Comparison of ENCODE assay signal across 25 cellular contexts in genomic region chr2:234096164-234096563, GRCh38. TPM values are rescaled to one million over a fixed set of nuclear protein-coding genes. Genes with fewer than 3 reads are reported as not detected.
A peak's percentile ranks its signal among the peaks of the same experiment; 100 is the strongest.
DNase-seq lines count a peak whose midpoint lies in the region; ATAC-seq, FAIRE-seq and TF ChIP-seq lines count a peak whose summit lies in the region.
"Had no signal": no experiment of that assay in that cellular context is flagged by ENCODE, and none has a peak within 500 bp of the region (broad histone marks: within the 10 kb centered on the region; RNA-seq: fewer than 3 reads in every experiment).

No MANE protein-coding gene starts in this region.

- no peak for FAIRE-seq in HepG2 (lab: Jason Lieb, UNC)
- FAIRE-seq: A549, GM12891, H54 had no signal

- H3K4me1 Mint-ChIP-seq in activated CD4-positive, alpha-beta T cell treated with anti-CD3 and anti-CD28 coated beads, Interleukin-2, amount 10 ng/mL, durations not matched to agents 7 days and 5 days: peaks cover 24% of the 10 kb centered on the region

- TF ChIP-seq RAD21 in HepG2 (CRISPR knock-in tag; IDR thresholded peaks at IDR 0.05): no peak

- no peak overlapping the region for H3K4me2 ChIP-seq in HepG2 (ENCODE audit: low read depth, low read length)
- no peak overlapping the region for H3K4me2 ChIP-seq in trophoblast cell (ENCODE audit: low read length)
- H3K4me2 ChIP-seq: A549 had no signal

- H3K23ac ChIP-seq in trophoblast cell (ENCODE audit: low read length): no peak overlapping the region

- TF ChIP-seq EP300 in HepG2 (IDR thresholded peaks at IDR 0.05; ENCODE audit: low read depth in 2 of 2, low read length in 2 of 2) (no peak), HepG2 (CRISPR knock-in tag; IDR thresholded peaks at IDR 0.05; ENCODE audit: borderline replicate concordance) (no peak), esophagus muscularis mucosa (IDR thresholded peaks at IDR 0.05) (no peak)

- H3K36me3 Mint-ChIP-seq in activated CD4-positive, alpha-beta T cell treated with anti-CD3 and anti-CD28 coated beads, Interleukin-2, amount 10 ng/mL, durations not matched to agents 7 days and 5 days (ENCODE audit: low read depth): peaks cover 6% of the 10 kb centered on the region
- H3K36me3 Mint-ChIP-seq: CD8-positive, alpha-beta T cell had no signal

- H3K27ac ChIP-seq in HepG2 (ENCODE audit: extremely low read length, insufficient read depth, low read length): no peak overlapping the region
- no peak overlapping the region for H3K27ac ChIP-seq in right lobe of liver
- H3K27ac ChIP-seq in esophagus muscularis mucosa (replicated peaks in 1 of 4): no peak overlapping the region
- no peak overlapping the region for H3K27ac ChIP-seq in trophoblast cell (ENCODE audit: low read depth, low read length)
- H3K27ac ChIP-seq: 22Rv1, A549, GM23248, HL-60 had no signal

- H3K9me3 Mint-ChIP-seq in activated CD4-positive, alpha-beta T cell treated with anti-CD3 and anti-CD28 coated beads, Interleukin-2, amount 10 ng/mL, durations not matched to agents 7 days and 5 days: peaks cover 5% of the 10 kb centered on the region

- 95% methylated on average over 52 of the region's 52 CpGs for WGBS in HepG2 (ENCODE audit: low lambda C conversion rate)
- WGBS in right lobe of liver (ENCODE audit: insufficient coverage, low coverage, low lambda C conversion rate, missing lambda C conversion rate): 94% methylated on average over 49 of the region's 52 CpGs
- WGBS in esophagus muscularis mucosa: 97% methylated on average over 52 of the region's 52 CpGs
- no CpG with 5 or more reads among the region's 52 CpGs for WGBS in trophoblast cell (ENCODE audit: extremely low coverage, insufficient coverage, insufficient read length)

- H2BK120ac ChIP-seq in trophoblast cell (ENCODE audit: insufficient read depth, low read length, poor library complexity): no peak overlapping the region

- no peak overlapping the region for H3K4me3 Mint-ChIP-seq in activated CD4-positive, alpha-beta T cell treated with anti-CD3 and anti-CD28 coated beads, Interleukin-2, amount 10 ng/mL, durations not matched to agents 7 days and 5 days
- H3K4me3 Mint-ChIP-seq: CD8-positive, alpha-beta T cell had no signal

- H4K12ac ChIP-seq in trophoblast cell (ENCODE audit: low read depth, low read length): no peak overlapping the region

- H3K4ac ChIP-seq in trophoblast cell (ENCODE audit: low read depth, low read length): no peak overlapping the region

- CTCF ChIA-PET in activated CD4-positive, alpha-beta T cell treated with anti-CD3 and anti-CD28 coated beads, Interleukin-2, amount 10 ng/mL, durations not matched to agents 7 days and 5 days (lab: Charles Lee): no interaction called here
- CTCF ChIA-PET in HepG2 (lab: Yijun Ruan, JAX; ENCODE audit: low intra/inter-chr PET ratio, low total read pairs): no interaction called here

- no peak for DNase-seq in activated CD4-positive, alpha-beta T cell treated with anti-CD3 and anti-CD28 coated beads, Interleukin-2, amount 10 ng/mL, durations not matched to agents 7 days and 5 days
- no peak for DNase-seq in activated CD4-positive, alpha-beta T cell treated with anti-CD3 and anti-CD28 coated beads, Interleukin-2, amount 50 U/mL, for 4 hours
- DNase-seq in HepG2 (ENCODE audit: low spot score) (no peak), right lobe of liver (no peak), esophagus muscularis mucosa (ENCODE audit: extremely low spot score) (peak; percentile 89), trophoblast cell (no peak)
- DNase-seq: AML-193; CD8-positive, alpha-beta T cell; DMS 273 treated with DMSO at 0.1 percent for 48 hours; DMS53; DND-41; EL; GM23248; HCEC 1CT; IMR-90 had no signal

- H3K27me3 ChIP-seq in HepG2 (ENCODE audit: control insufficient read depth in 1 of 2, insufficient read depth in 2 of 2, low read length in 2 of 2) (peaks cover 0 to 5% of the 10 kb centered on the region in 2 experiments; a peak in 2 of 5 replicates), right lobe of liver (no peaks in the 10 kb centered on the region), esophagus muscularis mucosa (peaks cover 0 to 4% (median 0%) of the 10 kb centered on the region in 4 donors), trophoblast cell (ENCODE audit: insufficient read depth, low read length) (no peaks in the 10 kb centered on the region)

- ATAC-seq in HepG2 (no peak), right lobe of liver (no peak), HG02970 (IDR thresholded peaks at IDR 0.05; ENCODE audit: low FRiP score, unreplicated experiment) (no peak), GM18511 (IDR thresholded peaks at IDR 0.05; ENCODE audit: unreplicated experiment) (no peak)
- ATAC-seq: A549; CD8-positive, alpha-beta T cell had no signal

- H2BK12ac ChIP-seq in trophoblast cell (ENCODE audit: low read length): no peak overlapping the region

- H4K20me1 ChIP-seq in HepG2 (ENCODE audit: insufficient read depth, low read length): no peaks in the 10 kb centered on the region

- BruUV-seq in HepG2 (replicated peaks; lab: Mats Ljungman, UMichigan): no TSS peak

- H2AK5ac ChIP-seq in trophoblast cell (ENCODE audit: low read length): no peak overlapping the region

- intact Hi-C loops in HepG2 (cut with micrococcal nuclease; ENCODE audit: unreplicated experiment): no loop called here
- intact Hi-C loops in right lobe of liver (cut with DNase I): no loop called here
- intact Hi-C loops in esophagus muscularis mucosa (cut with DNase I): no loop called here

- in situ Hi-C loops in HepG2 (cut with HindIII; ENCODE audit: extremely low pct_ligation_motif_present, low pct_unique_long_range_greater_than_20kb): no loop called here

- no peaks in the 10 kb centered on the region for H3K79me2 ChIP-seq in HepG2 (ENCODE audit: insufficient read depth, low read length)
- H3K79me2 ChIP-seq in trophoblast cell (ENCODE audit: control insufficient read depth, insufficient read depth, low read length, poor library complexity): no peaks in the 10 kb centered on the region

- H4K8ac ChIP-seq in trophoblast cell (ENCODE audit: low read depth, low read length): no peak overlapping the region

- H2AFZ ChIP-seq in HepG2 (ENCODE audit: low read length): no peak overlapping the region
- no peak overlapping the region for H2AFZ ChIP-seq in trophoblast cell (ENCODE audit: insufficient read depth, low read length, poor library complexity)
- H2AFZ ChIP-seq: GM23248 had no signal

- H3K9me3 ChIP-seq in HepG2 (ENCODE audit: low read length) (no peaks in the 10 kb centered on the region), right lobe of liver (no peaks in the 10 kb centered on the region), esophagus muscularis mucosa (no peaks in the 10 kb centered on the region), trophoblast cell (ENCODE audit: insufficient read depth, low read depth, low read length) (peaks cover 1% of the 10 kb centered on the region)
- H3K9me3 ChIP-seq: A549 had no signal

- H3K27ac Mint-ChIP-seq in activated CD4-positive, alpha-beta T cell treated with anti-CD3 and anti-CD28 coated beads, Interleukin-2, amount 10 ng/mL, durations not matched to agents 7 days and 5 days: peak overlapping the region; percentile 52
- H3K27ac Mint-ChIP-seq: CD8-positive, alpha-beta T cell had no signal

- H3K18ac ChIP-seq in trophoblast cell (ENCODE audit: low read length): no peak overlapping the region

- H3K9ac ChIP-seq in HepG2 (ENCODE audit: insufficient read depth, low read depth, low read length): no peak overlapping the region
- no peak overlapping the region for H3K9ac ChIP-seq in trophoblast cell (ENCODE audit: low read length)
- H3K9ac ChIP-seq: GM23248 had no signal

- POLR2A ChIA-PET in activated CD4-positive, alpha-beta T cell treated with anti-CD3 and anti-CD28 coated beads, Interleukin-2, amount 10 ng/mL, durations not matched to agents 7 days and 5 days (lab: Charles Lee): no interaction called here
- POLR2A ChIA-PET in HepG2 (lab: Yijun Ruan, JAX): no interaction called here

- H2BK5ac ChIP-seq in trophoblast cell (ENCODE audit: low read depth, low read length, poor library complexity): no peak overlapping the region

- TF ChIP-seq POLR2A in HepG2 (IDR thresholded peaks at IDR 0.05; ENCODE audit: insufficient read depth in 1 of 2, low read depth in 2 of 2, low read length in 2 of 2) (no peak), right lobe of liver (IDR thresholded peaks at IDR 0.05) (no peak), esophagus muscularis mucosa (IDR thresholded peaks at IDR 0.05; ENCODE audit: low read depth) (no peak)

- H3K14ac ChIP-seq in trophoblast cell (ENCODE audit: low read length): no peak overlapping the region

- TF ChIP-seq CTCF in HepG2 (CRISPR knock-in tag; IDR thresholded peaks at IDR 0.05) (no peak), right lobe of liver (IDR thresholded peaks at IDR 0.05) (no peak), esophagus muscularis mucosa (IDR thresholded peaks at IDR 0.05) (no peak)

- no peak overlapping the region for H4K91ac ChIP-seq in trophoblast cell (ENCODE audit: low read depth, low read length)

- no peaks in the 10 kb centered on the region for H3K79me1 ChIP-seq in trophoblast cell (ENCODE audit: low read length)

- H3K27me3 Mint-ChIP-seq in activated CD4-positive, alpha-beta T cell treated with anti-CD3 and anti-CD28 coated beads, Interleukin-2, amount 10 ng/mL, durations not matched to agents 7 days and 5 days: peaks cover 9% of the 10 kb centered on the region

- H3K36me3 ChIP-seq in HepG2 (replicated peaks in 1 of 2; ENCODE audit: control insufficient read depth in 1 of 2, insufficient read depth in 2 of 2, low read length in 2 of 2) (no peaks in the 10 kb centered on the region), right lobe of liver (no peaks in the 10 kb centered on the region), esophagus muscularis mucosa (no peaks in the 10 kb centered on the region), trophoblast cell (ENCODE audit: control insufficient read depth in 1 of 2, insufficient read depth in 2 of 2, low read length in 2 of 2) (no peaks in the 10 kb centered on the region)

- H3K4me3 ChIP-seq in HepG2 (replicated peaks in 1 of 3; ENCODE audit: insufficient read depth in 1 of 3, low read depth in 2 of 3, low read length in 3 of 3) (no peak overlapping the region), right lobe of liver (no peak overlapping the region), esophagus muscularis mucosa (no peak overlapping the region), trophoblast cell (ENCODE audit: low read depth, low read length) (peak overlapping the region; percentile 42)
- H3K4me3 ChIP-seq: A549, GM23248 had no signal

- H3K4me1 ChIP-seq in HepG2 (ENCODE audit: insufficient read depth, low read length) (no peaks in the 10 kb centered on the region), right lobe of liver (peaks cover 0 to 9% (median 4%) of the 10 kb centered on the region in 4 donors), esophagus muscularis mucosa (peaks cover 0 to 9% (median 6%) of the 10 kb centered on the region in 4 donors), trophoblast cell (ENCODE audit: control insufficient read depth in 1 of 2, insufficient read depth in 2 of 2, low read length in 2 of 2) (no peaks in the 10 kb centered on the region)

RNA-seq across cellular contexts. Expression of gene SPP2, which starts 45.7 kb away (rescaled TPM):
- not detected for total RNA-seq in activated CD4-positive, alpha-beta T cell treated with anti-CD3 and anti-CD28 coated beads, Interleukin-2, amount 10 ng/mL, durations not matched to agents 7 days and 5 days
- total RNA-seq in HepG2 (2016; rRNA removed; fragmentation: Illumina TruSeq; extraction: Trizol) (not detected in 2 replicates), right lobe of liver (100 to 1,000 TPM in 2 of 6 experiments, 10 to 100 TPM in 4; 31.9 to 177 (median 70.2) TPM), esophagus muscularis mucosa (not detected)
- total RNA-seq in HepG2 (2016; cell fraction: cytosol; rRNA removed; fragmentation: Illumina TruSeq; extraction: Trizol; ENCODE audit: low read depth): not detected in 2 replicates
- not detected in 2 replicates for total RNA-seq in HepG2 (2016; cell fraction: insoluble cytoplasmic fraction; rRNA removed; fragmentation: Illumina TruSeq; extraction: Trizol)
- total RNA-seq in HepG2 (2016; cell fraction: membrane; rRNA removed; fragmentation: Illumina TruSeq; extraction: Trizol): not detected in 2 replicates
- not detected in 2 replicates for total RNA-seq in HepG2 (2016; cell fraction: nucleus; rRNA removed; fragmentation: Illumina TruSeq; extraction: Trizol)
- polyA plus RNA-seq in HepG2 (2011; rRNA removed): not detected in 2 replicates
- not detected in 2 replicates for polyA plus RNA-seq in HepG2 (2011; cell fraction: cytosol; rRNA removed)
- not detected in 2 replicates for polyA plus RNA-seq in HepG2 (2011; cell fraction: nucleus; rRNA removed)
- polyA plus RNA-seq in HepG2 (2012): not detected in 2 replicates
- polyA plus RNA-seq in HepG2 (2016; cell fraction: cytosol; fragmentation: Illumina TruSeq; extraction: Trizol; ENCODE audit: low read depth): not detected in 2 replicates
- not detected in 2 replicates for polyA plus RNA-seq in HepG2 (2016; cell fraction: insoluble cytoplasmic fraction; fragmentation: Illumina TruSeq; extraction: Trizol; ENCODE audit: low read depth)
- not detected in 2 replicates for polyA plus RNA-seq in HepG2 (2016; cell fraction: membrane; fragmentation: Illumina TruSeq; extraction: Trizol; ENCODE audit: low read depth)
- not detected in 2 replicates for polyA plus RNA-seq in HepG2 (2016; cell fraction: nucleus; fragmentation: Illumina TruSeq; extraction: Trizol; ENCODE audit: insufficient read depth, low read depth)
- not detected in 2 replicates for polyA minus RNA-seq in HepG2 (2011; rRNA and poly(A)+ RNA removed; ENCODE audit: low replicate concordance)
- not detected in 2 replicates for polyA minus RNA-seq in HepG2 (2011; cell fraction: cytosol; rRNA and poly(A)+ RNA removed)
- not detected in 2 replicates for polyA minus RNA-seq in HepG2 (2011; cell fraction: nucleus; rRNA and poly(A)+ RNA removed)
- not detected in 2 replicates for polyA plus RNA-seq in trophoblast cell (2013)
- total RNA-seq: CD8-positive, alpha-beta T cell; G401; GM23248; HT1080; IMR-90 had no signal
- polyA plus RNA-seq: A549, BJ, GM23248, IMR-90 had no signal

Comparison
In these comparisons a context has a peak if more than half of its experiments do, and no peak if none do; other contexts are left out.
1. RNA of gene SPP2, which starts 45.7 kb away (total RNA-seq): 31.9 to 177 TPM in right lobe of liver; not detected in activated CD4-positive, alpha-beta T cell treated with anti-CD3 and anti-CD28 coated beads, Interleukin-2, amount 10 ng/mL, durations not matched to agents 7 days and 5 days, not detected in HepG2 and not detected in esophagus muscularis mucosa; every median in the first group is over 10 times any median in the second.